ENCODE assay signal across 17 cellular contexts in the genomic region with DNA sequence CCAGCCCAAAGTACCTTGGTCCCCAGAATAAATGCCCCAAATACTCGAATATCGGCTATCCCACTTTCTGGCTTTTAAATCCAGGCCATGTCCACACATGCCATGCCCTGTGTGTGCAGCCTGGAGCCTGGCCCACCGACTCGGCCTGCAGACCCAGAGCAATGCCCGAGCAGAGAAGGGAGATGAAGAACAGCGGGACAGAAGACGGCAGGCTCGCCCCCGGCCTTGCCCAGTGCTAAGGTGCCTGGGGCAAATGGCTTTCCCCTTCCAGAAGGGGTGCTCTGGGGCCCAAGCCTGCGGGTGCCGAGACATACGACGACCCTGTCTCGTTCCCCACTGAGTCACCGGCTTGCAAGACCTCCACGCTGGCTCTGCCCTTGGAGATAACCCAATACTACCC. TPM values are rescaled to one million over a fixed set of nuclear protein-coding genes. Genes with fewer than 3 reads are reported as not detected.
DNase-seq lines count a peak whose midpoint lies in the region; ATAC-seq, FAIRE-seq and TF ChIP-seq lines count a peak whose summit lies in the region.
"Had no signal": no experiment of that assay in that cellular context is flagged by ENCODE, and none has a peak within 500 bp of the region (broad histone marks: within the 10 kb centered on the region; RNA-seq: fewer than 3 reads in every experiment).

No MANE protein-coding gene starts in this region.

- ATAC-seq in left cardiac atrium (no peak), heart right ventricle (no peak), HG02588 (IDR thresholded peaks at IDR 0.05; ENCODE audit: unreplicated experiment) (no peak)
- ATAC-seq: Panc1 had no signal

- H3K27ac ChIP-seq in heart right ventricle (peak overlapping the region in 3 of 10 donors; percentile 40 to 92 (median 52)), endodermal cell (ENCODE audit: low read depth, low read length) (no peak overlapping the region)

- no peaks in the 10 kb centered on the region for H3K9me3 Mint-ChIP-seq in endodermal cell

- DNase-seq in left cardiac atrium: peak; percentile 19
- no peak for DNase-seq in heart right ventricle
- DNase-seq in endodermal cell: peak; percentile 44
- DNase-seq in posterior vena cava (ENCODE audit: low spot score): peak; percentile 73
- no peak for DNase-seq in GM12891 (ENCODE audit: insufficient read length, low spot score)
- DNase-seq in occipital lobe (lab: John Stamatoyannopoulos, UW): no peak
- DNase-seq: C1 segment of cervical spinal cord, Kasumi-1, NCI-H1105 treated with DMSO at 0.1 percent for 48 hours, NCI-H1694 treated with DMSO at 0.1 percent for 48 hours, NCI-H2107, NCI-H226, NCI-H524 treated with DMSO at 0.1 percent for 48 hours had no signal

- H3K4me3 Mint-ChIP-seq in endodermal cell: no peak overlapping the region

- H3K9me3 ChIP-seq in heart right ventricle: no peaks in the 10 kb centered on the region
- no peaks in the 10 kb centered on the region for H3K9me3 ChIP-seq in endodermal cell (ENCODE audit: control insufficient read depth, low read length)
- H3K9me3 ChIP-seq: HAP-1 had no signal

- H3K9ac ChIP-seq in endodermal cell (ENCODE audit: extremely low read depth, low read length, poor library complexity, severe bottlenecking): no peak overlapping the region

- intact Hi-C loops in left cardiac atrium (cut with DNase I): no loop called here
- intact Hi-C loops in heart right ventricle (cut with DNase I): loop anchor here in 1 of 10 donors (10.0 kb wide), 1 partner anchor 309 kb away; no protein-coding TSS in a partner anchor
- intact Hi-C loops in posterior vena cava (cut with DNase I): loop anchor here in 1 of 2 donors (10.0 kb wide), 1 partner anchor 1049 kb away; no protein-coding TSS in a partner anchor

- no peak overlapping the region for H3K27ac Mint-ChIP-seq in endodermal cell

- TF ChIP-seq CTCF in heart right ventricle (IDR thresholded peaks at IDR 0.05) (no peak), endodermal cell (conservative IDR thresholded peaks at IDR 0.05) (no peak)

- H3K4me1 ChIP-seq in heart right ventricle: peaks cover 6 to 45% (median 27%) of the 10 kb centered on the region in 9 donors
- peaks cover 10% of the 10 kb centered on the region for H3K4me1 ChIP-seq in endodermal cell (ENCODE audit: control insufficient read depth, insufficient read depth, low read length)
- H3K4me1 ChIP-seq: HAP-1 had no signal

- H3K27me3 ChIP-seq in heart right ventricle (no peaks in the 10 kb centered on the region), endodermal cell (ENCODE audit: control insufficient read depth, insufficient read depth, low read length, poor library complexity, severe bottlenecking) (no peaks in the 10 kb centered on the region)

- peaks cover 10% of the 10 kb centered on the region for H3K4me1 Mint-ChIP-seq in endodermal cell

- H3K36me3 ChIP-seq in heart right ventricle (peaks cover 5 to 60% (median 47%) of the 10 kb centered on the region in 9 donors), endodermal cell (ENCODE audit: control insufficient read depth, insufficient read depth, low read length) (peaks cover 11% of the 10 kb centered on the region)

- no peak for TF ChIP-seq POLR2A in GM12891 (IDR thresholded peaks at IDR 0.05; ENCODE audit: low read depth, low read length)

- peaks cover 20% of the 10 kb centered on the region for H3K36me3 Mint-ChIP-seq in endodermal cell (ENCODE audit: low read depth)

- H3K4me3 ChIP-seq in heart right ventricle (no peak overlapping the region), endodermal cell (ENCODE audit: low read length) (no peak overlapping the region)
- H3K4me3 ChIP-seq: HAP-1 had no signal

- WGBS in heart right ventricle, 2 donors: 84 to 87% methylated on average over 15 to 16 of the region's 16 CpGs
- WGBS in endodermal cell (ENCODE audit: insufficient coverage in 1 of 2, insufficient read length in 1 of 2), 2 experiments: 94% methylated on average over 8 to 16 of the region's 16 CpGs

- FAIRE-seq in GM12891 (lab: Jason Lieb, UNC): no peak
- FAIRE-seq: GM19239 had no signal

- no peaks in the 10 kb centered on the region for H3K27me3 Mint-ChIP-seq in endodermal cell (ENCODE audit: insufficient read depth)

TF ChIP-seq in GM12891, 5 proteins besides CTCF, POLR2A, EP300 and RAD21:
- TF ChIP-seq PAX5 (IDR thresholded peaks at IDR 0.05; ENCODE audit: insufficient read depth, low read length, severe bottlenecking): no peak
- TF ChIP-seq TAF1 (IDR thresholded peaks at IDR 0.05; ENCODE audit: low read depth, low read length): no peak
- TF ChIP-seq POLR2AphosphoS5 (IDR thresholded peaks at IDR 0.05; ENCODE audit: low read depth, low read length): no peak
- no peak for TF ChIP-seq POU2F2 (IDR thresholded peaks at IDR 0.05; ENCODE audit: low read depth, low read length)
- no peak for TF ChIP-seq SPI1 (IDR thresholded peaks at IDR 0.05; ENCODE audit: low read depth, low read length)

RNA-seq across cellular contexts. Expression of gene CLUH, which starts 8.0 kb away (rescaled TPM):
- total RNA-seq in left cardiac atrium: 100 to 1,000 TPM in 1 of 2 donors, 10 to 100 TPM in 1; 98.4 to 118 TPM
- total RNA-seq in heart right ventricle: 100 to 1,000 TPM; 122 to 198 (median 170) TPM
- 100 to 1,000 TPM in 1 of 2 donors, 10 to 100 TPM in 1; 55.6 to 123 TPM for polyA plus RNA-seq in heart right ventricle
- total RNA-seq in endodermal cell: 10 to 100 TPM; 55.5 to 61.8 TPM
- 27.4 TPM for polyA plus RNA-seq in endodermal cell (2013, experiment 1 of 2)
- 21.7 TPM for polyA plus RNA-seq in endodermal cell (2013, experiment 2 of 2)
- 10 to 100 TPM; 36.0 to 44.5 TPM for total RNA-seq in posterior vena cava
- polyA plus RNA-seq in GM12891 (2012; ENCODE audit: low read depth, missing spikeins): 36.3 TPM
- 17.5 TPM for total RNA-seq in occipital lobe

RNA-seq across cellular contexts. Expression of gene CCDC92B, which starts 45.8 kb away (rescaled TPM):
- under 1 TPM; 0.06 to 0.13 TPM for total RNA-seq in left cardiac atrium
- total RNA-seq in heart right ventricle: under 1 TPM; 0.06 to 0.30 (median 0.19) TPM
- under 1 TPM; 0.06 to 0.44 TPM for polyA plus RNA-seq in heart right ventricle
- total RNA-seq in endodermal cell: 1 to 10 TPM; 4.3 to 5.8 TPM
- 1.2 TPM for polyA plus RNA-seq in endodermal cell (2013, experiment 1 of 2)
- 0.87 TPM for polyA plus RNA-seq in endodermal cell (2013, experiment 2 of 2)
- total RNA-seq in posterior vena cava: under 1 TPM; 0.05 to 0.23 TPM
- not detected for polyA plus RNA-seq in GM12891 (2012; ENCODE audit: low read depth, missing spikeins)
- total RNA-seq in occipital lobe: 1.1 TPM

Comparison
In these comparisons a context has a peak if more than half of its experiments do, and no peak if none do; other contexts are left out.
1. DNase-seq: peak in left cardiac atrium (single experiment), endodermal cell (single experiment) and posterior vena cava (single experiment); none in heart right ventricle (0 of 2), GM12891 (single experiment) and occipital lobe (single experiment).